Comparison of ENCODE assay signal across 27 cellular contexts in the genomic region with DNA sequence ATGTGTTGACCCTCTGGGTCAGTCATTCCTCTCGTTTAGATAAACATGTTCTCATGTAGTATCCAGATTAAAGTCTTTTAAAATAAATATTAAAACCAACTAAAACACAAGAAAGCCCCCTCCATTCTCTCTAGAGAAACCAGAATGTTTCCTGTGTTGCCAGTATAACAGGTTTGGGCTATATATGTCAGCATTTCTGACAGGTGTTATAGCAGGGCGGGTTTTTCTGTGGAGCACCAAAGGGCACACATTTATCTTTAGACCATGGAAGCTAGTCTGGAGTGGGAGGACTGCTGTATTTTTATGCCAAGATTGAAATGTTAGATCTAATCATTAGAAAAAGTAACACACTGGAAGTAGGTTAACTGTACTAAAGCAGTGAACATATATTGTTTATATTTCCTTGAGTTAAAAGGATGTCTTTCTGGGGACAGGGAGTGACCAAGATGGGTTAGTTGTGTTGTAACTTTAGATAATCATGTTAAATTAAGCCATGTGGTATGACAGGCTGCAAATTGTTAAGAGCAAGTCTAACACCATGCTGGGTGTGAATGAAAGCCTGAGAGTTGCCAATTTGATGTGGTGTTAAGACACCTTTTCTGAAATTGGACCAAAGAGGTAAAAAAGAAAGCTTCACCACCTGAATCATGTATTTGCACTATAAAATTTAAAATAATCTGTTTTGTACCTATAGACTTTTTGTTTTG. TPM values are rescaled to one million over a fixed set of nuclear protein-coding genes. Genes with fewer than 3 reads are reported as not detected.
"Had no signal": no experiment of that assay in that cellular context is flagged by ENCODE, and none has a peak within 500 bp of the region (broad histone marks: within the 10 kb centered on the region; RNA-seq: fewer than 3 reads in every experiment).

No MANE protein-coding gene starts in this region.

- H3K4me3 ChIP-seq: colonic mucosa, esophagus squamous epithelium, heart right ventricle, lung, neural progenitor cell, smooth muscle cell, suprapubic skin, transverse colon had no signal

- H3K9me3 ChIP-seq: colonic mucosa, esophagus squamous epithelium, heart right ventricle, suprapubic skin, transverse colon had no signal

- H3K9me3 Mint-ChIP-seq: central memory CD8-positive, alpha-beta T cell; dendritic cell treated with granulocyte-macrophage colony-stimulating factor and Interleukin-4, amounts not matched to agents 40 ng/mL and 50 ng/mL, for 4 days; endodermal cell; memory B cell; naive thymus-derived CD8-positive, alpha-beta T cell; neural progenitor cell; stimulated activated naive CD8-positive, alpha-beta T cell treated with anti-CD3 and anti-CD28 coated beads, Interleukin-15, amount 100 ng/mL, for 72 hours had no signal

- H3K27me3 ChIP-seq: colonic mucosa, esophagus squamous epithelium, heart right ventricle, neural progenitor cell, suprapubic skin, transverse colon had no signal

- H3K27me3 Mint-ChIP-seq: central memory CD8-positive, alpha-beta T cell; dendritic cell treated with granulocyte-macrophage colony-stimulating factor and Interleukin-4, amounts not matched to agents 40 ng/mL and 50 ng/mL, for 4 days; memory B cell; naive thymus-derived CD8-positive, alpha-beta T cell; progenitor cell of endocrine pancreas; stimulated activated naive CD8-positive, alpha-beta T cell treated with anti-CD3 and anti-CD28 coated beads, Interleukin-15, amount 100 ng/mL, for 72 hours had no signal

- H3K27ac Mint-ChIP-seq: dendritic cell treated with granulocyte-macrophage colony-stimulating factor and Interleukin-4, amounts not matched to agents 40 ng/mL and 50 ng/mL, for 4 days; endodermal cell; memory B cell; neural progenitor cell; progenitor cell of endocrine pancreas; stimulated activated naive CD8-positive, alpha-beta T cell treated with anti-CD3 and anti-CD28 coated beads, Interleukin-15, amount 100 ng/mL, for 72 hours had no signal

- H3K36me3 ChIP-seq: colonic mucosa, neural progenitor cell, transverse colon had no signal

- H3K4me1 ChIP-seq: colonic mucosa, neural progenitor cell had no signal

- H3K27ac ChIP-seq: colonic mucosa, epithelial cell of prostate, heart right ventricle, neural progenitor cell, parathyroid adenoma, suprapubic skin, transverse colon had no signal

- DNase-seq: colonic mucosa; effector CD8-positive, alpha-beta T cell; endodermal cell; esophagus squamous epithelium; foreskin melanocyte; glutamatergic neuron; heart right ventricle; hippocampal formation; midbrain; naive thymus-derived CD8-positive, alpha-beta T cell; stimulated activated CD4-positive, alpha-beta T cell treated with anti-CD3 and anti-CD28 coated beads, Interleukin-12 subunit alpha, Interleukin-12 subunit beta, amount 100 ng/mL, for 4 hours; stimulated activated CD4-positive, alpha-beta T cell treated with anti-CD3 and anti-CD28 coated beads, Interleukin-1b, Interleukin-23, amount 100 ng/mL, for 48 hours; stimulated activated CD4-positive, alpha-beta T cell treated with anti-CD3 and anti-CD28 coated beads, Interleukin-4, amount 100 ng/mL, for 1 hour; stimulated activated CD8-positive, alpha-beta memory T cell treated with anti-CD3 and anti-CD28 coated beads, Interleukin-4, amount 100 ng/mL, for 48 hours; stimulated activated naive CD4-positive, alpha-beta T cell; stimulated activated naive CD8-positive, alpha-beta T cell treated with anti-CD3 and anti-CD28 coated beads, Interleukin-15, amount 100 ng/mL, for 72 hours; transverse colon had no signal

- H3K4me3 Mint-ChIP-seq: central memory CD8-positive, alpha-beta T cell; dendritic cell treated with granulocyte-macrophage colony-stimulating factor and Interleukin-4, amounts not matched to agents 40 ng/mL and 50 ng/mL, for 4 days; endodermal cell; memory B cell; naive thymus-derived CD8-positive, alpha-beta T cell; neural progenitor cell; stimulated activated naive CD8-positive, alpha-beta T cell treated with anti-CD3 and anti-CD28 coated beads, Interleukin-15, amount 100 ng/mL, for 72 hours had no signal

- H3K4me1 Mint-ChIP-seq: central memory CD8-positive, alpha-beta T cell; memory B cell; stimulated activated naive CD8-positive, alpha-beta T cell treated with anti-CD3 and anti-CD28 coated beads, Interleukin-15, amount 100 ng/mL, for 72 hours had no signal

RNA-seq across cellular contexts. Expression of a gene that starts 29.5 kb away (rescaled TPM):
- total RNA-seq: naive thymus-derived CD8-positive, alpha-beta T cell had no signal
- polyA plus RNA-seq: naive thymus-derived CD8-positive, alpha-beta T cell had no signal
